Comparison of ENCODE assay signal across 24 cellular contexts in the genomic region with DNA sequence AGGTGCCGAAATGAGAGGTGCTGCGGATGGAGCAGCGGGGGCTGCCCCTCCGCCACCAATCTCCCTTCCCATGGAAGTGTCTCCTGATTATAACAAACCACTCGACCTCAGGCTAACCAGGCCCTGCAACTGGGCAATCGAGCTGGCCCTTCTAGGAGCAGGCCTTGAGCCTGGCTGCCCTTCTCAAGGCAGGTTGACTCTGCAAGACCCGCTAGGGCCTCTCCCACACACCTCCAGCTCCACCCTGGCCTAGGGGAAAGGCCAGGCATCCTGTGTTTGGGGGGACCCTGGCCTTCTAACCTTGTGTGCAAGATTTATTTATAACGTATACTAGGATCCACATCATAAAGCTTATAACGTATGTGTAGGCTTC. TPM values are rescaled to one million over a fixed set of nuclear protein-coding genes. Genes with fewer than 3 reads are reported as not detected.
DNase-seq lines count a peak whose midpoint lies in the region; FAIRE-seq and TF ChIP-seq lines count a peak whose summit lies in the region.
"Had no signal": no experiment of that assay in that cellular context is flagged by ENCODE, and none has a peak within 500 bp of the region (broad histone marks: within the 10 kb centered on the region; RNA-seq: fewer than 3 reads in every experiment).

No MANE protein-coding gene starts in this region.

- H3K27me3 ChIP-seq in A673 (replicated peaks; ENCODE audit: insufficient read depth, low read depth, low read length, poor library complexity) (no peaks in the 10 kb centered on the region), HUES64 (ENCODE audit: insufficient read depth, low read length) (peaks cover 52% of the 10 kb centered on the region), astrocyte (ENCODE audit: insufficient read depth, low read length) (no peaks in the 10 kb centered on the region), neural progenitor cell (peaks cover 58% of the 10 kb centered on the region)
- H3K27me3 ChIP-seq: brain microvascular endothelial cell had no signal

- no peaks in the 10 kb centered on the region for H3K36me3 ChIP-seq in A673 (ENCODE audit: insufficient read depth, low read length, poor library complexity, severe bottlenecking)
- H3K36me3 ChIP-seq in HUES64 (ENCODE audit: insufficient read depth, low read length), result no peaks in the 10 kb centered on the region
- no peaks in the 10 kb centered on the region for H3K36me3 ChIP-seq in astrocyte (ENCODE audit: insufficient read depth, low read length)
- H3K36me3 ChIP-seq in neural progenitor cell, result no peaks in the 10 kb centered on the region
- H3K36me3 ChIP-seq: brain microvascular endothelial cell, colonic mucosa, upper lobe of left lung had no signal

- WGBS in HUES64, result 33% methylated on average over 9 of the region's 9 CpGs

- DNase-seq in A673 (ENCODE audit: low spot score) (no peak), astrocyte (ENCODE audit: low read depth) (no peak), neural progenitor cell (ENCODE audit: low spot score) (no peak), SK-N-DZ (ENCODE audit: low spot score) (no peak), cardiac septum (ENCODE audit: low spot score) (no peak), NCI-H748 treated with DMSO at 0.1 percent for 48 hours (lab: John Stamatoyannopoulos, UW) (no peak), anterior cingulate cortex (lab: John Stamatoyannopoulos, UW) (no peak)
- DNase-seq: activated CD4-positive, alpha-beta T cell treated with anti-CD3 and anti-CD28 coated beads for 48 hours; activated CD8-positive, alpha-beta memory T cell treated with anti-CD3 and anti-CD28 coated beads, Interleukin-2, amount 10 ng/mL, durations not matched to agents 7 days and 5 days; activated naive CD8-positive, alpha-beta T cell treated with anti-CD3 and anti-CD28 coated beads, Interleukin-2, amount 10 ng/mL, durations not matched to agents 7 days and 5 days; brain microvascular endothelial cell; colonic mucosa; DMS 273 treated with DMSO at 0.1 percent for 48 hours; head of caudate nucleus; mucosa of descending colon; NCI-H146; NCI-H526; SHP77; stimulated activated CD4-positive, alpha-beta T cell treated with anti-CD3 and anti-CD28 coated beads, Interleukin-12 subunit alpha, Interleukin-12 subunit beta, amount 100 ng/mL, for 4 hours; T-helper 1 cell; upper lobe of left lung had no signal

- H2AFZ ChIP-seq in astrocyte (ENCODE audit: low read depth, low read length), result no peak overlapping the region
- H2AFZ ChIP-seq in neural progenitor cell (replicated peaks), result no peak overlapping the region

- H3K4me1 ChIP-seq in A673 (ENCODE audit: insufficient read depth, low read length, poor library complexity, severe bottlenecking) (peaks cover 41% of the 10 kb centered on the region), HUES64 (ENCODE audit: insufficient read depth, low read length) (peaks cover 30% of the 10 kb centered on the region), astrocyte (ENCODE audit: insufficient read depth, low read length) (peaks cover 9% of the 10 kb centered on the region), neural progenitor cell (peaks cover 42% of the 10 kb centered on the region)
- H3K4me1 ChIP-seq: colonic mucosa had no signal

- H3K79me2 ChIP-seq in astrocyte (ENCODE audit: insufficient read depth, low read length), result no peaks in the 10 kb centered on the region
- H3K79me2 ChIP-seq in neural progenitor cell (ENCODE audit: low read depth), result peaks cover 24% of the 10 kb centered on the region

- no TSS peak for BruUV-seq in A673 (replicated peaks; lab: Mats Ljungman, UMichigan)

- H3K27ac Mint-ChIP-seq in astrocyte (ENCODE audit: unreplicated experiment), result no peak overlapping the region
- no peak overlapping the region for H3K27ac Mint-ChIP-seq in neural progenitor cell
- H3K27ac Mint-ChIP-seq: activated CD8-positive, alpha-beta memory T cell treated with anti-CD3 and anti-CD28 coated beads, Interleukin-2, amount 10 ng/mL, durations not matched to agents 7 days and 5 days; activated naive CD8-positive, alpha-beta T cell treated with anti-CD3 and anti-CD28 coated beads, Interleukin-2, amount 10 ng/mL, durations not matched to agents 7 days and 5 days had no signal

- H3F3A ChIP-seq in neural progenitor cell (ENCODE audit: low read depth), result peaks cover 52% of the 10 kb centered on the region

- H3K4me2 ChIP-seq in astrocyte (ENCODE audit: low read length), result no peak overlapping the region
- peak overlapping the region; percentile 92 for H3K4me2 ChIP-seq in neural progenitor cell
- H3K4me2 ChIP-seq: A549 had no signal

- no peaks in the 10 kb centered on the region for H4K20me1 ChIP-seq in astrocyte (ENCODE audit: insufficient read depth, low read length)
- H4K20me1 ChIP-seq in neural progenitor cell (ENCODE audit: low read depth), result peaks cover 52% of the 10 kb centered on the region

- POLR2A ChIA-PET in A673 (lab: Charles Lee; ENCODE audit: low non-redundant PET), result no interaction called here

- no peaks in the 10 kb centered on the region for H3K36me3 Mint-ChIP-seq in astrocyte (ENCODE audit: low read depth, unreplicated experiment)
- H3K36me3 Mint-ChIP-seq in neural progenitor cell, result no peaks in the 10 kb centered on the region
- H3K36me3 Mint-ChIP-seq: activated CD8-positive, alpha-beta memory T cell treated with anti-CD3 and anti-CD28 coated beads, Interleukin-2, amount 10 ng/mL, durations not matched to agents 7 days and 5 days; activated naive CD8-positive, alpha-beta T cell treated with anti-CD3 and anti-CD28 coated beads, Interleukin-2, amount 10 ng/mL, durations not matched to agents 7 days and 5 days had no signal

- intact Hi-C loops in A673 (cut with micrococcal nuclease; ENCODE audit: unreplicated experiment) (loop anchor here (10.0 kb wide), 1 partner anchor 163 kb away; no protein-coding TSS in a partner anchor), cardiac septum (cut with DNase I) (loop anchor here (10.0 kb wide), 1 partner anchor 367 kb away; no protein-coding TSS in a partner anchor)

- H3K9me3 Mint-ChIP-seq in astrocyte (ENCODE audit: unreplicated experiment) (no peaks in the 10 kb centered on the region), neural progenitor cell (peaks cover 4% of the 10 kb centered on the region)
- H3K9me3 Mint-ChIP-seq: activated naive CD8-positive, alpha-beta T cell treated with anti-CD3 and anti-CD28 coated beads, Interleukin-2, amount 10 ng/mL, durations not matched to agents 7 days and 5 days had no signal

- H3K27ac ChIP-seq in A673 (ENCODE audit: low read depth, low read length, poor library complexity, severe bottlenecking) (peak overlapping the region; percentile 42), HUES64 (ENCODE audit: low read depth, low read length) (no peak overlapping the region; the same call in 1 of the 2 replicates), astrocyte (ENCODE audit: low read depth, low read length) (no peak overlapping the region), neural progenitor cell (no peak overlapping the region)
- H3K27ac ChIP-seq: A549, brain microvascular endothelial cell, colonic mucosa, upper lobe of left lung had no signal

- CTCF ChIA-PET in A673 (lab: Charles Lee), result no interaction called here

- H3K27me3 Mint-ChIP-seq in astrocyte (ENCODE audit: low read depth, unreplicated experiment) (peaks cover 6% of the 10 kb centered on the region), neural progenitor cell (ENCODE audit: insufficient read depth, low read depth) (peaks cover 11% of the 10 kb centered on the region)
- H3K27me3 Mint-ChIP-seq: activated CD8-positive, alpha-beta memory T cell treated with anti-CD3 and anti-CD28 coated beads, Interleukin-2, amount 10 ng/mL, durations not matched to agents 7 days and 5 days; activated naive CD8-positive, alpha-beta T cell treated with anti-CD3 and anti-CD28 coated beads, Interleukin-2, amount 10 ng/mL, durations not matched to agents 7 days and 5 days had no signal

- TF ChIP-seq CTCF in A673 (conservative IDR thresholded peaks at IDR 0.05; ENCODE audit: low read depth, low read length) (no peak), astrocyte (IDR thresholded peaks at IDR 0.05; ENCODE audit: insufficient read depth, low read depth, low read length) (no peak), neural progenitor cell (IDR thresholded peaks at IDR 0.05) (no peak)

- no peaks in the 10 kb centered on the region for H3K4me1 Mint-ChIP-seq in astrocyte (ENCODE audit: low read depth, unreplicated experiment)
- H3K4me1 Mint-ChIP-seq in neural progenitor cell, result peaks cover 36% of the 10 kb centered on the region

- H3K9me3 ChIP-seq in A673 (ENCODE audit: low read depth, low read length, poor library complexity, severe bottlenecking) (no peaks in the 10 kb centered on the region), HUES64 (ENCODE audit: insufficient read depth, low read depth, low read length) (no peaks in the 10 kb centered on the region), astrocyte (ENCODE audit: insufficient read depth, low read depth, low read length) (no peaks in the 10 kb centered on the region), neural progenitor cell (ENCODE audit: low read depth) (no peaks in the 10 kb centered on the region)
- H3K9me3 ChIP-seq: A549, colonic mucosa, mucosa of descending colon had no signal

- H3K4me3 Mint-ChIP-seq in astrocyte (ENCODE audit: unreplicated experiment) (no peak overlapping the region), neural progenitor cell (no peak overlapping the region)
- H3K4me3 Mint-ChIP-seq: activated CD8-positive, alpha-beta memory T cell treated with anti-CD3 and anti-CD28 coated beads, Interleukin-2, amount 10 ng/mL, durations not matched to agents 7 days and 5 days; activated naive CD8-positive, alpha-beta T cell treated with anti-CD3 and anti-CD28 coated beads, Interleukin-2, amount 10 ng/mL, durations not matched to agents 7 days and 5 days had no signal

- H3K4me3 ChIP-seq in A673 (ENCODE audit: low read depth, low read length, poor library complexity, severe bottlenecking) (no peak overlapping the region), HUES64 (ENCODE audit: low read length) (peak overlapping the region; percentile 33), astrocyte (ENCODE audit: insufficient read depth, low read depth, low read length) (no peak overlapping the region), neural progenitor cell (peak overlapping the region; percentile 77)
- H3K4me3 ChIP-seq: A549, colonic mucosa, mucosa of descending colon, upper lobe of left lung had no signal

- FAIRE-seq in astrocyte (lab: Jason Lieb, UNC), result peak; percentile 43
- FAIRE-seq: A549, HTR-8/SVneo had no signal

- no peak overlapping the region for H3K9ac ChIP-seq in HUES64 (ENCODE audit: low read depth, low read length)
- no peak overlapping the region for H3K9ac ChIP-seq in astrocyte (ENCODE audit: low read length)
- no peak overlapping the region for H3K9ac ChIP-seq in neural progenitor cell

RNA-seq across cellular contexts. Expression of gene BCOR, which starts 3.7 kb away (rescaled TPM):
- 58.8 and 59.0 TPM in 2 replicates for total RNA-seq in A673 (2021)
- 34.7 TPM for polyA plus RNA-seq in HUES64 (2013, experiment 1 of 2)
- polyA plus RNA-seq in HUES64 (2013, experiment 2 of 2), result 31.5 TPM
- 9.0 TPM in 2 replicates for total RNA-seq in astrocyte
- 29.5 and 32.4 TPM in 2 replicates for total RNA-seq in neural progenitor cell (ENCODE audit: low replicate concordance)
- 54.9 and 65.2 TPM in 2 replicates for polyA plus RNA-seq in SK-N-DZ (2014; cell fraction: cytosol; rRNA removed)
- 40.2 and 73.5 TPM in 2 replicates for polyA plus RNA-seq in SK-N-DZ (2014; cell fraction: nucleus; rRNA removed)
- total RNA-seq in cardiac septum, result 24.2 TPM

Comparison
In these comparisons a context has a peak if more than half of its experiments do, and no peak if none do; other contexts are left out.
1. H3K4me3 ChIP-seq: peak in HUES64 (single experiment) and neural progenitor cell (single experiment); none in A673 (single experiment) and astrocyte (single experiment).